Comparison of ENCODE assay signal across 9 cellular contexts in the genomic region with DNA sequence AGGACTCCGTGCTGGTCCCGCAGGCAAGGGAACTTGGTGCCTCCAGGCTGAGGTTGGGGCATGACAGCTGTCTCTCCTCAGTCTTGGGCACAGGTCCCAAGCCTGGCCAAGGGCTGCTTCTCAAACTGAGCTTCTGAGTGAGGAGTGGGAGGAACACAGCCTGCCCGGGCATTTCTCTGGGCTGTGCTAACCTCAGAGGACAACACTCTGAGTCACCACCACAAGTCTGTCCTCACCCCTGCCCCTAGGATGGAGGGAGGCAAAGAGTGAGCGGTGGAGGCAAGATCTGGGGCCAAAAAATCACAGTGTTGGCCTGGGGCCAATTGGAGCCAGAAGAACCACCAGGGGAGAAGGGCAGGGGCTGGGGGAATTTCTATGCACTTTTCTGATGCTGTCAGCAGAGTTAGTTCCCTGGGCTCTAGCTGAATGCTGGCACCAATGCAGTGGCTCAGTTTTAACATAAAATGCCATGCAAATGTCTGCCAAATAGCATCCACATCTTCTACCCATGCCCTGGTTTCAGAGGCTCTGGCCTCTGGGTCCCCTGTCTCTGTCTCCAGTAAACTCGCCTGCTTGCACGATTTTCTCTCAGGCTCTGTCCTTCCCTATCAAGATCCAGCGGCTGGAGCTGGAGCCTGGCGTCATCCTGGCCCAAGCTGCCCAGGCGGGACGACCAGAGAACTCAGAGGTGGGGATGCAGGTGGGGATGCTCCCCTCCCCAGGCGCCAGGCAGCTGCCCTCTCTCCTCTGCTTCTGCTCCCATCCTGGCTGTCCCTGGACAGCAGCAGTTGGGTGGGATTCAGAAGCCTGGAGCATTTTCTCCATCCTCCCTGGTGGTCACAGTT. TPM values are rescaled to one million over a fixed set of nuclear protein-coding genes. Genes with fewer than 3 reads are reported as not detected.
DNase-seq lines count a peak whose midpoint lies in the region; ATAC-seq and TF ChIP-seq lines count a peak whose summit lies in the region.
"Had no signal": no experiment of that assay in that cellular context is flagged by ENCODE, and none has a peak within 500 bp of the region (broad histone marks: within the 10 kb centered on the region; RNA-seq: fewer than 3 reads in every experiment).

No MANE protein-coding gene starts in this region.

- TF ChIP-seq CTCF in osteocyte (IDR thresholded peaks at IDR 0.05) = no peak
- no peak for TF ChIP-seq CTCF in esophagus muscularis mucosa (IDR thresholded peaks at IDR 0.05)

- H3K27ac ChIP-seq in esophagus muscularis mucosa (replicated peaks in 1 of 4) = peak overlapping the region in 2 of 4 donors; percentile 8 to 10

- no peaks in the 10 kb centered on the region for H3K9me3 ChIP-seq in esophagus muscularis mucosa

- H3K4me3 ChIP-seq in esophagus muscularis mucosa = no peak overlapping the region

- TF ChIP-seq POLR2A in esophagus muscularis mucosa (IDR thresholded peaks at IDR 0.05; ENCODE audit: low read depth) = no peak

- no peak for TF ChIP-seq EP300 in esophagus muscularis mucosa (IDR thresholded peaks at IDR 0.05)

- H3K36me3 Mint-ChIP-seq in effector memory CD8-positive, alpha-beta T cell (ENCODE audit: insufficient read depth) = no peaks in the 10 kb centered on the region
- H3K36me3 Mint-ChIP-seq in osteocyte (ENCODE audit: unreplicated experiment) = no peaks in the 10 kb centered on the region

- peak; percentile 90 for DNase-seq in DMS 273 (lab: John Stamatoyannopoulos, UW; ENCODE audit: unreplicated experiment)
- peak; percentile 94 for DNase-seq in NCI-H226
- no peak for DNase-seq in effector memory CD8-positive, alpha-beta T cell
- no peak for DNase-seq in osteocyte (ENCODE audit: extremely low spot score, unreplicated experiment)
- no peak for DNase-seq in esophagus muscularis mucosa (ENCODE audit: extremely low spot score)
- DNase-seq in NCI-H82 (lab: John Stamatoyannopoulos, UW) = no peak
- DNase-seq: stimulated activated CD4-positive, alpha-beta T cell treated with anti-CD3 and anti-CD28 coated beads, Interleukin-4, amount 100 ng/mL, for 24 hours had no signal

- 62% methylated on average over 7 of the region's 11 CpGs for WGBS in esophagus muscularis mucosa

- peaks cover 14 to 26% (median 19%) of the 10 kb centered on the region in 4 donors for H3K4me1 ChIP-seq in esophagus muscularis mucosa

- no peak overlapping the region for H3K4me3 Mint-ChIP-seq in effector memory CD8-positive, alpha-beta T cell
- H3K4me3 Mint-ChIP-seq in osteocyte (ENCODE audit: unreplicated experiment) = no peak overlapping the region

- H3K9me3 Mint-ChIP-seq in effector memory CD8-positive, alpha-beta T cell = no peaks in the 10 kb centered on the region
- H3K9me3 Mint-ChIP-seq in osteocyte (ENCODE audit: unreplicated experiment) = no peaks in the 10 kb centered on the region

- intact Hi-C loops in esophagus muscularis mucosa (cut with DNase I) = loop anchor here (2.0 kb wide), 1 partner anchor 29 kb away; no protein-coding TSS in a partner anchor

- peaks cover 30 to 56% of the 10 kb centered on the region in 2 donors for H3K27me3 Mint-ChIP-seq in effector memory CD8-positive, alpha-beta T cell
- peaks cover 45% of the 10 kb centered on the region for H3K27me3 Mint-ChIP-seq in osteocyte (ENCODE audit: unreplicated experiment)

- H3K27ac Mint-ChIP-seq in effector memory CD8-positive, alpha-beta T cell = no peak overlapping the region
- peak overlapping the region; percentile 36 for H3K27ac Mint-ChIP-seq in osteocyte (ENCODE audit: unreplicated experiment)

- ATAC-seq in effector memory CD8-positive, alpha-beta T cell (replicated peaks) = peak; percentile 41
- ATAC-seq in GM21723 (IDR thresholded peaks at IDR 0.05; ENCODE audit: unreplicated experiment) = no peak
- no peak for ATAC-seq in GM21528 (IDR thresholded peaks at IDR 0.05; ENCODE audit: low FRiP score, unreplicated experiment)

- H3K27me3 ChIP-seq in esophagus muscularis mucosa = peaks cover 0 to 31% (median 0%) of the 10 kb centered on the region in 4 donors

- H3K4me1 Mint-ChIP-seq in effector memory CD8-positive, alpha-beta T cell (ENCODE audit: low read depth in 2 of 2) = no peaks in the 10 kb centered on the region
- peaks cover 18% of the 10 kb centered on the region for H3K4me1 Mint-ChIP-seq in osteocyte (ENCODE audit: unreplicated experiment)

- no peaks in the 10 kb centered on the region for H3K36me3 ChIP-seq in esophagus muscularis mucosa

RNA-seq across cellular contexts. Expression of a gene that starts 11.0 kb away (rescaled TPM):
- total RNA-seq in osteocyte = 3.0 and 4.5 TPM in 2 replicates
- total RNA-seq in esophagus muscularis mucosa = 10 to 100 TPM in 2 of 4 donors, 1 to 10 TPM in 2; 4.8 to 12.9 (median 9.9) TPM

RNA-seq across cellular contexts. Expression of a gene that starts 37.6 kb away (rescaled TPM):
- total RNA-seq in osteocyte (not detected in 2 replicates), esophagus muscularis mucosa (not detected)

Comparison
In these comparisons a context has a peak if more than half of its experiments do, and no peak if none do; other contexts are left out.
1. DNase-seq: peak in DMS 273 (single experiment) and NCI-H226 (single experiment); none in effector memory CD8-positive, alpha-beta T cell (0 of 3), osteocyte (single experiment), esophagus muscularis mucosa (single experiment) and NCI-H82 (single experiment).